ENCODE assay signal across 24 cellular contexts in the genomic region with DNA sequence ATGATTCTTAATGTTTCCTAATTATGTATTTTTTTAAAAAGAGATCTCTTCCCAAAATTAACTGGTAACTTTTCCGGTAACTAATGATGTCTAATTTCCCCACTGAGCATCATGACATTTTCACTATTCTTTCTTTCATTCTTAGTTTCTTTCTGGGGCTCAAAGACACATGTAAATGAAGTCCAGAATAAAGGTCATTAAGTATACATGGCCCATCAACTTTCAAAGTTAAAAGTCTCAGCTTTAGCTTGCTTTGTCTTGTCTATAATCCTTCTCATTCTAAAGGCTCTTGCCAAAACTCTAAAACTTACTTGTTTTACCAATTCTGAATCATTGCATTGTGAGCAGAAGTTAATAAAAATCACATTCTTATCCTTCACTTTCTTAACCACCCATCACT. TPM values are rescaled to one million over a fixed set of nuclear protein-coding genes. Genes with fewer than 3 reads are reported as not detected.
DNase-seq lines count a peak whose midpoint lies in the region; ATAC-seq and TF ChIP-seq lines count a peak whose summit lies in the region.
"Had no signal": no experiment of that assay in that cellular context is flagged by ENCODE, and none has a peak within 500 bp of the region (broad histone marks: within the 10 kb centered on the region; RNA-seq: fewer than 3 reads in every experiment).

No MANE protein-coding gene starts in this region.

- no peak overlapping the region for H3K4me3 ChIP-seq in effector memory CD4-positive, alpha-beta T cell (ENCODE audit: insufficient read depth, low read depth, low read length, poor library complexity, severe bottlenecking)
- no peak overlapping the region for H3K4me3 ChIP-seq in brain microvascular endothelial cell (ENCODE audit: low read depth, low read length)
- H3K4me3 ChIP-seq: K562, thyroid gland had no signal

- no peaks in the 10 kb centered on the region for H3K36me3 ChIP-seq in effector memory CD4-positive, alpha-beta T cell (ENCODE audit: control insufficient read depth, insufficient read depth, low read length)
- no peaks in the 10 kb centered on the region for H3K36me3 ChIP-seq in brain microvascular endothelial cell (replicated peaks)
- H3K36me3 ChIP-seq: thyroid gland had no signal

- no peaks in the 10 kb centered on the region for H3K27me3 ChIP-seq in effector memory CD4-positive, alpha-beta T cell (replicated peaks; ENCODE audit: control insufficient read depth, insufficient read depth, low read length, poor library complexity, severe bottlenecking)
- no peaks in the 10 kb centered on the region for H3K27me3 ChIP-seq in brain microvascular endothelial cell (replicated peaks)
- H3K27me3 ChIP-seq: foreskin keratinocyte, thyroid gland had no signal

- peak overlapping the region; percentile 15 for H3K27ac ChIP-seq in effector memory CD4-positive, alpha-beta T cell (ENCODE audit: insufficient read depth, low read length, poor library complexity, severe bottlenecking)
- H3K27ac ChIP-seq in brain microvascular endothelial cell, result no peak overlapping the region
- H3K27ac ChIP-seq: foreskin keratinocyte, thyroid gland had no signal

- peaks cover 16% of the 10 kb centered on the region for H3K36me3 Mint-ChIP-seq in activated naive CD4-positive, alpha-beta T cell treated with anti-CD3 and anti-CD28 coated beads, Interleukin-2, amount 50 U/mL, for 24 hours
- H3K36me3 Mint-ChIP-seq in activated CD4-positive, alpha-beta memory T cell treated with anti-CD3 and anti-CD28 coated beads, Interleukin-2, amount 10 ng/mL, durations not matched to agents 7 days and 5 days (ENCODE audit: low read depth), result peaks cover 27% of the 10 kb centered on the region
- H3K36me3 Mint-ChIP-seq: WTC11 had no signal

- no peak for DNase-seq in activated naive CD4-positive, alpha-beta T cell treated with anti-CD3 and anti-CD28 coated beads, Interleukin-2, amount 50 U/mL, for 16 hours
- no peak for DNase-seq in activated CD4-positive, alpha-beta memory T cell treated with anti-CD3 and anti-CD28 coated beads, Interleukin-2, amount 10 ng/mL, durations not matched to agents 7 days and 5 days
- no peak for DNase-seq in effector memory CD4-positive, alpha-beta T cell
- DNase-seq in stimulated activated naive CD8-positive, alpha-beta T cell treated with anti-CD3 and anti-CD28 coated beads, Interleukin-15, amount 100 ng/mL, for 72 hours, result no peak
- no peak for DNase-seq in central memory CD4-positive, alpha-beta T cell
- no peak for DNase-seq in sciatic nerve (ENCODE audit: low spot score)
- DNase-seq in brain microvascular endothelial cell, result no peak
- DNase-seq: activated gamma-delta T cell, cerebellar nuclear complex, DMS53, foreskin keratinocyte, GF-D8, left ventricle myocardium superior, midbrain, NCI-H1436 treated with DMSO at 0.1 percent for 48 hours, NCI-H524 treated with DMSO at 0.1 percent for 48 hours, T1000, thyroid gland had no signal

- intact Hi-C loops in sciatic nerve (cut with DNase I), result no loop called here

- H3K4me1 ChIP-seq in effector memory CD4-positive, alpha-beta T cell (ENCODE audit: control insufficient read depth, insufficient read depth, low read length, poor library complexity, severe bottlenecking), result peaks cover 7% of the 10 kb centered on the region
- H3K4me1 ChIP-seq: foreskin keratinocyte had no signal

- H3K4me3 Mint-ChIP-seq in activated naive CD4-positive, alpha-beta T cell treated with anti-CD3 and anti-CD28 coated beads, Interleukin-2, amount 50 U/mL, for 24 hours, result peak overlapping the region; percentile 52
- peak overlapping the region; percentile 33 for H3K4me3 Mint-ChIP-seq in activated CD4-positive, alpha-beta memory T cell treated with anti-CD3 and anti-CD28 coated beads, Interleukin-2, amount 10 ng/mL, durations not matched to agents 7 days and 5 days
- peak overlapping the region; percentile 76 to 85 for H3K4me3 Mint-ChIP-seq in stimulated activated naive CD8-positive, alpha-beta T cell treated with anti-CD3 and anti-CD28 coated beads, Interleukin-15, amount 100 ng/mL, for 72 hours
- H3K4me3 Mint-ChIP-seq: CD14-positive monocyte, neural crest cell, WTC11 had no signal

- POLR2A ChIA-PET in activated CD4-positive, alpha-beta memory T cell treated with anti-CD3 and anti-CD28 coated beads, Interleukin-2, amount 10 ng/mL, durations not matched to agents 7 days and 5 days (lab: Charles Lee), result interaction anchor here (0.9 to 2.2 kb wide), 3 partner anchors 9 to 29 kb away, joined by 3 to 10 read pairs (median 3); no protein-coding TSS in a partner anchor

- ATAC-seq in stimulated activated naive CD8-positive, alpha-beta T cell treated with anti-CD3 and anti-CD28 coated beads, Interleukin-15, amount 100 ng/mL, for 72 hours, result no peak
- no peak for ATAC-seq in sciatic nerve
- ATAC-seq: foreskin keratinocyte, K562, left ventricle myocardium superior, WTC11 had no signal

- in situ Hi-C loops in brain microvascular endothelial cell (cut with HindIII; ENCODE audit: low pct_ligation_motif_present, low sequenced_read_pairs), result no loop called here

- no peak for TF ChIP-seq CTCF in brain microvascular endothelial cell (IDR thresholded peaks at IDR 0.05; ENCODE audit: low read depth, low read length, missing control alignments)

- H3K9me3 ChIP-seq in effector memory CD4-positive, alpha-beta T cell (ENCODE audit: control insufficient read depth, low read length), result no peaks in the 10 kb centered on the region
- H3K9me3 ChIP-seq: thyroid gland had no signal

- peaks cover 3% of the 10 kb centered on the region for H3K9me3 Mint-ChIP-seq in activated naive CD4-positive, alpha-beta T cell treated with anti-CD3 and anti-CD28 coated beads, Interleukin-2, amount 50 U/mL, for 24 hours
- no peaks in the 10 kb centered on the region for H3K9me3 Mint-ChIP-seq in activated CD4-positive, alpha-beta memory T cell treated with anti-CD3 and anti-CD28 coated beads, Interleukin-2, amount 10 ng/mL, durations not matched to agents 7 days and 5 days
- H3K9me3 Mint-ChIP-seq in stimulated activated naive CD8-positive, alpha-beta T cell treated with anti-CD3 and anti-CD28 coated beads, Interleukin-15, amount 100 ng/mL, for 72 hours, result no peaks in the 10 kb centered on the region
- H3K9me3 Mint-ChIP-seq: CD14-positive monocyte, neural crest cell, WTC11 had no signal

- peaks cover 73% of the 10 kb centered on the region for H3K4me1 Mint-ChIP-seq in activated naive CD4-positive, alpha-beta T cell treated with anti-CD3 and anti-CD28 coated beads, Interleukin-2, amount 50 U/mL, for 24 hours
- H3K4me1 Mint-ChIP-seq in activated CD4-positive, alpha-beta memory T cell treated with anti-CD3 and anti-CD28 coated beads, Interleukin-2, amount 10 ng/mL, durations not matched to agents 7 days and 5 days, result peaks cover 53% of the 10 kb centered on the region
- peaks cover 72% of the 10 kb centered on the region for H3K4me1 Mint-ChIP-seq in stimulated activated naive CD8-positive, alpha-beta T cell treated with anti-CD3 and anti-CD28 coated beads, Interleukin-15, amount 100 ng/mL, for 72 hours

- H3K27me3 Mint-ChIP-seq in activated naive CD4-positive, alpha-beta T cell treated with anti-CD3 and anti-CD28 coated beads, Interleukin-2, amount 50 U/mL, for 24 hours, result no peaks in the 10 kb centered on the region
- H3K27me3 Mint-ChIP-seq in activated CD4-positive, alpha-beta memory T cell treated with anti-CD3 and anti-CD28 coated beads, Interleukin-2, amount 10 ng/mL, durations not matched to agents 7 days and 5 days, result peaks cover 4% of the 10 kb centered on the region
- no peaks in the 10 kb centered on the region for H3K27me3 Mint-ChIP-seq in stimulated activated naive CD8-positive, alpha-beta T cell treated with anti-CD3 and anti-CD28 coated beads, Interleukin-15, amount 100 ng/mL, for 72 hours
- H3K27me3 Mint-ChIP-seq: progenitor cell of endocrine pancreas had no signal

- H3K27ac Mint-ChIP-seq in activated naive CD4-positive, alpha-beta T cell treated with anti-CD3 and anti-CD28 coated beads, Interleukin-2, amount 50 U/mL, for 24 hours, result peak overlapping the region; percentile 91
- no peak overlapping the region for H3K27ac Mint-ChIP-seq in activated CD4-positive, alpha-beta memory T cell treated with anti-CD3 and anti-CD28 coated beads, Interleukin-2, amount 10 ng/mL, durations not matched to agents 7 days and 5 days
- peak overlapping the region; percentile 7 to 84 for H3K27ac Mint-ChIP-seq in stimulated activated naive CD8-positive, alpha-beta T cell treated with anti-CD3 and anti-CD28 coated beads, Interleukin-15, amount 100 ng/mL, for 72 hours
- H3K27ac Mint-ChIP-seq: CD14-positive monocyte, progenitor cell of endocrine pancreas, WTC11 had no signal

- CTCF ChIA-PET in activated CD4-positive, alpha-beta memory T cell treated with anti-CD3 and anti-CD28 coated beads, Interleukin-2, amount 10 ng/mL, durations not matched to agents 7 days and 5 days (lab: Charles Lee), result interaction anchor here (0.6 to 2.0 kb wide), 5 partner anchors 12 to 102 kb away, joined by 3 to 6 read pairs (median 4); no protein-coding TSS in a partner anchor

RNA-seq across cellular contexts. Expression of gene ASXL2, which starts 53.6 kb away (rescaled TPM):
- total RNA-seq in activated CD4-positive, alpha-beta memory T cell treated with anti-CD3 and anti-CD28 coated beads, Interleukin-2, amount 10 ng/mL, durations not matched to agents 7 days and 5 days, result 10 to 100 TPM; 43.7 to 45.0 TPM
- total RNA-seq in sciatic nerve, result 41.2 TPM
